Comparison of ENCODE assay signal across 1 cellular context in genomic region chr1:16237343-16237830, GRCh38.
TF ChIP-seq lines count a peak whose summit lies in the region.

No MANE protein-coding gene starts in this region.

TF ChIP-seq in H1, 55 proteins besides CTCF, POLR2A, EP300 and RAD21:
- TF ChIP-seq SAP30 (IDR thresholded peaks at IDR 0.05; ENCODE audit: insufficient read depth, insufficient replicate concordance, low read length) (peak; percentile 1), POLR2AphosphoS5 (IDR thresholded peaks at IDR 0.05; ENCODE audit: low read depth, low read length) (0 out of 2 replicates have a peak, but pooled peaks have one; percentile 24), SUZ12 (IDR thresholded peaks at IDR 0.05; ENCODE audit: low read length) (no peak), GABPA (IDR thresholded peaks at IDR 0.05; ENCODE audit: borderline replicate concordance, insufficient read depth, low read length) (no peak), POU5F1 (IDR thresholded peaks at IDR 0.05; ENCODE audit: low read depth, low read length) (no peak)
- TF ChIP-seq, protein P1, sequence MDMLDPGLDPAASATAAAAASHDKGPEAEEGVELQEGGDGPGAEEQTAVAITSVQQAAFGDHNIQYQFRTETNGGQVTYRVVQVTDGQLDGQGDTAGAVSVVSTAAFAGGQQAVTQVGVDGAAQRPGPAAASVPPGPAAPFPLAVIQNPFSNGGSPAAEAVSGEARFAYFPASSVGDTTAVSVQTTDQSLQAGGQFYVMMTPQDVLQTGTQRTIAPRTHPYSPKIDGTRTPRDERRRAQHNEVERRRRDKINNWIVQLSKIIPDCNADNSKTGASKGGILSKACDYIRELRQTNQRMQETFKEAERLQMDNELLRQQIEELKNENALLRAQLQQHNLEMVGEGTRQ (IDR thresholded peaks at IDR 0.05; ENCODE audit: low read length) = no peak
- TF ChIP-seq, protein P2, sequence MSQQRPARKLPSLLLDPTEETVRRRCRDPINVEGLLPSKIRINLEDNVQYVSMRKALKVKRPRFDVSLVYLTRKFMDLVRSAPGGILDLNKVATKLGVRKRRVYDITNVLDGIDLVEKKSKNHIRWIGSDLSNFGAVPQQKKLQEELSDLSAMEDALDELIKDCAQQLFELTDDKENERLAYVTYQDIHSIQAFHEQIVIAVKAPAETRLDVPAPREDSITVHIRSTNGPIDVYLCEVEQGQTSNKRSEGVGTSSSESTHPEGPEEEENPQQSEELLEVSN (IDR thresholded peaks at IDR 0.05) = no peak
TF ChIP-seq in H1: peak in this region for 2.
